In the genomic region with DNA sequence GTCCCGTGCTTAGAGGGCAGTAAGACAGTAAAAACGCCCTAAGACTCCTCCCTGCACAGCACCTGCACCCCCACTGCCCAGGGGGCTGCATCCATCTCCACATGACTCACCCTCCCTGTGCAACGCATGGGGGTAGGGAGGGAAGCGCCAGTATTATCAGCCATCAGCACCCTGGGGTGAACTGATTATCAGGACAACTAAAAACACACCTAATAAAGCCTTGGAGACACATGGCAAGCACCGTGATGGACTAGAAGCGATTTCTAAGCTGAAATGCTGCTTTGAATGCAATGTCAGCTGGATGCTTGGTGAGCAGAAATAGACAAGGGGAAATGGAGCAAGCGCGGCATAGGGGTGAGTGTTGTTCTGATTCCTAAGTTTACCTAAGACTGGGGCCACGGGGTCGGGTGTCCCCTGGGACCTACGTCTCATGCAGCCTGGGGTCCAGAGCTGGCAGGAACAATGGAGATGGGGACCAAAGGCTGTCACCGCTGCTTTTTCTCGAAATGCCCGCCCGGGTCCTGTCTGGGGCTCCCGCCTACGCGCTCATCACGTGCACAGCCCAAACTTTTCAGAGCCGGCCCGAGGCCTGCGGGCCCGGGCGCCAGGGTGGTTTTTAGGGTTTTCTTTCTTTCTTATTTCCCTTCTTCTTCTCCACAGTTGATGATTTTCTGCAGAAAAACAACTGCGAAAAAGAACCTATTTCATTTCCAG, we compare ENCODE assay signal across 8 cellular contexts. TPM values are rescaled to one million over a fixed set of nuclear protein-coding genes. Genes with fewer than 3 reads are reported as not detected.
A peak's percentile ranks its signal among the peaks of the same experiment; 100 is the strongest.
DNase-seq lines count a peak whose midpoint lies in the region; ATAC-seq and TF ChIP-seq lines count a peak whose summit lies in the region.

No MANE protein-coding gene starts in this region.

- H3K27me3 Mint-ChIP-seq in IgD-negative memory B cell: no peaks in the 10 kb centered on the region

- DNase-seq in DMS53 (lab: John Stamatoyannopoulos, UW): peak; percentile 58
- no peak for DNase-seq in DMS53 treated with DMSO at 0.1 percent for 48 hours (lab: John Stamatoyannopoulos, UW; ENCODE audit: unreplicated experiment)
- DNase-seq in activated naive CD4-positive, alpha-beta T cell treated with anti-CD3 and anti-CD28 coated beads, Interleukin-2, amount 50 U/mL, for 72 hours (ENCODE audit: low spot score in 2 of 2): no peak
- DNase-seq in left cardiac atrium: no peak
- DNase-seq in retinal pigment epithelial cell (ENCODE audit: low read depth): no peak
- no peak for DNase-seq in SKM-1 (lab: John Stamatoyannopoulos, UW; ENCODE audit: unreplicated experiment)

- peaks cover 31 to 35% (median 31%) of the 10 kb centered on the region in 3 donors for H3K4me1 Mint-ChIP-seq in IgD-negative memory B cell

- TF ChIP-seq CTCF in retinal pigment epithelial cell (conservative IDR thresholded peaks at IDR 0.05; ENCODE audit: low read depth, low read length): no peak

- peak; percentile 20 for ATAC-seq in GM21737 (IDR thresholded peaks at IDR 0.05; ENCODE audit: unreplicated experiment)
- ATAC-seq in activated naive CD4-positive, alpha-beta T cell treated with anti-CD3 and anti-CD28 coated beads, Interleukin-2, amount 50 U/mL, for 72 hours: peak; percentile 16 to 32
- ATAC-seq in left cardiac atrium: peak; percentile 7 to 12

- peak overlapping the region; percentile 89 to 99 (median 94) for H3K4me3 Mint-ChIP-seq in IgD-negative memory B cell

- H3K4me3 ChIP-seq in retinal pigment epithelial cell (ENCODE audit: low read length): peak overlapping the region; percentile 58

- intact Hi-C loops in left cardiac atrium (cut with DNase I): loop anchor here (2.0 to 10.0 kb wide), 3 partner anchors 78 to 162 kb away; no protein-coding TSS in a partner anchor

- H3K27ac Mint-ChIP-seq in IgD-negative memory B cell: peak overlapping the region; percentile 90 to 99 (median 97)
- peak overlapping the region; percentile 90 to 93 for H3K27ac Mint-ChIP-seq in activated naive CD4-positive, alpha-beta T cell treated with anti-CD3 and anti-CD28 coated beads, Interleukin-2, amount 50 U/mL, for 72 hours

- H3K9me3 Mint-ChIP-seq in IgD-negative memory B cell: no peaks in the 10 kb centered on the region
- H3K9me3 Mint-ChIP-seq in activated naive CD4-positive, alpha-beta T cell treated with anti-CD3 and anti-CD28 coated beads, Interleukin-2, amount 50 U/mL, for 72 hours: peaks cover 3 to 8% of the 10 kb centered on the region in 2 donors

- H3K36me3 Mint-ChIP-seq in IgD-negative memory B cell: peaks cover 4% of the 10 kb centered on the region
- H3K36me3 Mint-ChIP-seq in activated naive CD4-positive, alpha-beta T cell treated with anti-CD3 and anti-CD28 coated beads, Interleukin-2, amount 50 U/mL, for 72 hours: peaks cover 51 to 55% of the 10 kb centered on the region in 2 donors

RNA-seq across cellular contexts. Expression of a gene that starts 0.7 kb away (rescaled TPM):
- polyA plus RNA-seq in IgD-negative memory B cell: 40.7 TPM
- 100 to 1,000 TPM; 217 to 268 TPM for total RNA-seq in activated naive CD4-positive, alpha-beta T cell treated with anti-CD3 and anti-CD28 coated beads, Interleukin-2, amount 50 U/mL, for 72 hours
- 10 to 100 TPM; 10.9 to 13.6 TPM for total RNA-seq in left cardiac atrium

Comparison
In these comparisons a context has a peak if more than half of its experiments do, and no peak if none do; other contexts are left out.
1. RNA of a gene that starts 0.7 kb away (total RNA-seq): 217 to 268 TPM in activated naive CD4-positive, alpha-beta T cell treated with anti-CD3 and anti-CD28 coated beads, Interleukin-2, amount 50 U/mL, for 72 hours; 10.9 to 13.6 TPM in left cardiac atrium; every median in the first group is over 10 times any median in the second.
2. Peak in every context shown above with its lines, with median percentiles within 50 percentile points of each other: ATAC-seq.